ENCODE assay signal across 13 cellular contexts in the genomic region with DNA sequence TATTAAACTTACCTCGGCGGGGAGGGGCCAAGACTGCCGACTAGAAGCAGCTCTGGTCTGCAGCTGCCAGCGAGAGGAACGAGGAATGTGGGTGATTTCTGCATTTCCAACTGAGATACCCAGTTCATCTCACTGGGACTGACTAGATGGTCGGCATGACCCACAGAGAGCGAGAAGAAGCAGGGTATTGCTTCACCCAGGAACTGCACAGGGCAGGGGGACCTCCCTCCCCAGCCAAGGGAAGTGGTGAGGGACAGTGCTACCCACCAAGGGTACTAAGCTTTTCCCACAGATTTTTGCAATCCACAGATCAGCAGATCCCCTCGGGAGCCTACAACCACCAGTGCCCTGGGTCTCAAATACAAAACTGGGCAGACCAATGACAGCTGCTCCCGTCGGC. TPM values are rescaled to one million over a fixed set of nuclear protein-coding genes. Genes with fewer than 3 reads are reported as not detected.
"Had no signal": no experiment of that assay in that cellular context is flagged by ENCODE, and none has a peak within 500 bp of the region (broad histone marks: within the 10 kb centered on the region; RNA-seq: fewer than 3 reads in every experiment).

No MANE protein-coding gene starts in this region.

RNA-seq across cellular contexts. Expression of a gene that starts 17.6 kb away (rescaled TPM):
- total RNA-seq: activated naive CD4-positive, alpha-beta T cell treated with anti-CD3 and anti-CD28 coated beads for 36 hours; activated naive CD4-positive, alpha-beta T cell treated with anti-CD3 and anti-CD28 coated beads, Interleukin-2, amount 50 U/mL, for 72 hours; activated T-helper 17 cell treated with anti-CD3 and anti-CD28 coated beads, Interleukin-2, amount 50 U/mL, for 72 hours; ascending aorta; astrocyte; body of pancreas; bronchial epithelial cell; cardiac muscle cell; cardiac septum; cerebellum; chondrocyte had no signal
- polyA plus RNA-seq: adipose tissue, adrenal gland, cardiac muscle cell had no signal
